8 cellular contexts compared by ENCODE assay signal in the genomic region with DNA sequence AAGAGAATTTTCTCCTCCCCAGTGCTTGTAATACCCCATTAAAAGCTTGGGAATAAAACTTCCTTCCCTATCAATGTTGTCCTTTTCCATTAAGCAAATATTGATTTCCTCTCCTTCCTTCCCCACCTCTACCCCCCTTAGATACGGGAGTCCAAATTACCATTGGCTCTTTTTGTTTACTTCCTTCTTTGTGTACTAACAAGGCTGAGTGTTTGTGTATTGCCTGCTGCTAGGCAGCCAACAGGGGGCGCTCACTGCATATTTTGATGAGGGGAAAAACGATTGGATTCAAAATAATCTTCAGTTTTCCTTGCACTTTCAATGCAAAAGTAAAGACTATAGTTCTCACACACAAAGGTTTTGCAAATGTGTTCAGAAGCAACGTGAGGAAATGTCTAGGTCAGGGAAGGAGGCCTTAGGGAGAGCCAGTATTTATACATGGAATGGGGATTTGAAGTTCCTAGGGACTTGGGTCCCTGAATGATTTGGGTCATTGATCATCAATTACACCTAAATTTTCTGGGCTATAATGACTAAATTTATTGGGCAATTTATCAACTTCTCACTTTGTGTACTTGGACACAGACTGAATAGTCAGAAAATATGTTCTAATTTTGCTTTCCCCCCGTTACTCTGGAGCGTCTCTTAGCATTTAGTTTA. TPM values are rescaled to one million over a fixed set of nuclear protein-coding genes. Genes with fewer than 3 reads are reported as not detected.
DNase-seq lines count a peak whose midpoint lies in the region; ATAC-seq and TF ChIP-seq lines count a peak whose summit lies in the region.

No MANE protein-coding gene starts in this region.

- 33% methylated on average over 6 of the region's 6 CpGs for WGBS in hepatocyte (ENCODE audit: low lambda C conversion rate, missing lambda C conversion rate)
- WGBS in smooth muscle cell (ENCODE audit: low lambda C conversion rate), result 31% methylated on average over 6 of the region's 6 CpGs

- H3K9ac ChIP-seq in Karpas-422 (ENCODE audit: low read length) (no peak overlapping the region), adipocyte (ENCODE audit: low read length) (no peak overlapping the region), smooth muscle cell (ENCODE audit: low read depth) (no peak overlapping the region)

- H3K79me2 ChIP-seq in Karpas-422 (ENCODE audit: low read length) (no peaks in the 10 kb centered on the region), hepatocyte (no peaks in the 10 kb centered on the region), smooth muscle cell (ENCODE audit: low read depth) (no peaks in the 10 kb centered on the region)

- no peaks in the 10 kb centered on the region for H3K36me3 ChIP-seq in Karpas-422 (ENCODE audit: insufficient read depth, low read length)
- no peaks in the 10 kb centered on the region for H3K36me3 ChIP-seq in adipocyte (ENCODE audit: control insufficient read depth, insufficient read depth, low read length, severe bottlenecking)
- H3K36me3 ChIP-seq in hepatocyte (replicated peaks; ENCODE audit: insufficient read depth, low read depth), result no peaks in the 10 kb centered on the region
- no peaks in the 10 kb centered on the region for H3K36me3 ChIP-seq in smooth muscle cell (ENCODE audit: low read depth)

- DNase-seq in DMS79 treated with DMSO at 0.1 percent for 48 hours (lab: John Stamatoyannopoulos, UW) (peak; percentile 70), Karpas-422 (peak; percentile 78), RPMI8226 (peak; percentile 71), adipocyte (ENCODE audit: low read depth) (peak; percentile 79), hepatocyte (ENCODE audit: low spot score) (peak; percentile 81), smooth muscle cell (lab: John Stamatoyannopoulos, UW; ENCODE audit: unreplicated experiment) (peak; percentile 21)

- no peaks in the 10 kb centered on the region for H3K9me2 ChIP-seq in Karpas-422 (replicated peaks; ENCODE audit: insufficient read depth, low read length)
- no peaks in the 10 kb centered on the region for H3K9me2 ChIP-seq in hepatocyte (replicated peaks; ENCODE audit: insufficient read depth)

- TF ChIP-seq CTCF in hepatocyte (IDR thresholded peaks at IDR 0.05; ENCODE audit: poor library complexity), result peak; percentile 93
- TF ChIP-seq CTCF in smooth muscle cell (IDR thresholded peaks at IDR 0.05; ENCODE audit: borderline replicate concordance, insufficient read depth, poor library complexity, severe bottlenecking), result peak; percentile 99

- H3K27ac ChIP-seq in Karpas-422 (ENCODE audit: low read length) (no peak overlapping the region), hepatocyte (no peak overlapping the region), smooth muscle cell (ENCODE audit: low read depth) (no peak overlapping the region)

- H3K4me2 ChIP-seq in Karpas-422 (ENCODE audit: low read depth, low read length, poor library complexity, severe bottlenecking) (no peak overlapping the region), hepatocyte (no peak overlapping the region), smooth muscle cell (peak overlapping the region; percentile 44)

- no peak overlapping the region for H2AFZ ChIP-seq in Karpas-422 (ENCODE audit: low read length)
- no peak overlapping the region for H2AFZ ChIP-seq in hepatocyte
- H2AFZ ChIP-seq in smooth muscle cell (ENCODE audit: low read depth), result peak overlapping the region; percentile 4

- no peak overlapping the region for H3K4me3 ChIP-seq in Karpas-422 (ENCODE audit: low read length)
- H3K4me3 ChIP-seq in adipocyte (ENCODE audit: low read length), result no peak overlapping the region
- no peak overlapping the region for H3K4me3 ChIP-seq in hepatocyte
- H3K4me3 ChIP-seq in smooth muscle cell, result no peak overlapping the region

- H3K4me1 ChIP-seq in Karpas-422 (ENCODE audit: low read length), result no peaks in the 10 kb centered on the region
- no peaks in the 10 kb centered on the region for H3K4me1 ChIP-seq in adipocyte (ENCODE audit: control insufficient read depth, insufficient read depth, low read length)
- H3K4me1 ChIP-seq in hepatocyte (ENCODE audit: insufficient read depth), result no peaks in the 10 kb centered on the region
- no peaks in the 10 kb centered on the region for H3K4me1 ChIP-seq in smooth muscle cell (ENCODE audit: low read depth)

- H4K20me1 ChIP-seq in Karpas-422 (ENCODE audit: insufficient read depth, low read depth, low read length), result no peaks in the 10 kb centered on the region
- H4K20me1 ChIP-seq in hepatocyte (ENCODE audit: insufficient read depth, poor library complexity, severe bottlenecking), result no peaks in the 10 kb centered on the region
- H4K20me1 ChIP-seq in smooth muscle cell (ENCODE audit: low read depth), result no peaks in the 10 kb centered on the region

- H3K9me3 ChIP-seq in Karpas-422 (ENCODE audit: low read length) (no peaks in the 10 kb centered on the region), adipocyte (ENCODE audit: control insufficient read depth, low read length) (no peaks in the 10 kb centered on the region), hepatocyte (ENCODE audit: low read depth) (no peaks in the 10 kb centered on the region), smooth muscle cell (replicated peaks; ENCODE audit: low read depth) (no peaks in the 10 kb centered on the region)

- no peaks in the 10 kb centered on the region for H3F3A ChIP-seq in smooth muscle cell (ENCODE audit: low read depth)

- H3K27me3 ChIP-seq in Karpas-422 (ENCODE audit: low read length), result no peaks in the 10 kb centered on the region
- H3K27me3 ChIP-seq in adipocyte (replicated peaks; ENCODE audit: control insufficient read depth, insufficient read depth, low read length), result no peaks in the 10 kb centered on the region
- H3K27me3 ChIP-seq in hepatocyte, result no peaks in the 10 kb centered on the region
- no peaks in the 10 kb centered on the region for H3K27me3 ChIP-seq in smooth muscle cell (ENCODE audit: low read depth)

- ATAC-seq in GM21526 (IDR thresholded peaks at IDR 0.05; ENCODE audit: low FRiP score, unreplicated experiment) (peak; percentile 93), HG03571 (IDR thresholded peaks at IDR 0.05; ENCODE audit: unreplicated experiment) (no peak)

RNA-seq across cellular contexts. Expression of a gene that starts 23.6 kb away (rescaled TPM):
- 71.6 and 98.1 TPM in 2 replicates for total RNA-seq in Karpas-422 (2014; rRNA removed; shearing (Covaris generic); ENCODE audit: low replicate concordance)
- total RNA-seq in hepatocyte, result 53.0 and 70.9 TPM in 2 replicates
- 40.1 and 43.6 TPM in 2 replicates for polyA plus RNA-seq in hepatocyte
- total RNA-seq in smooth muscle cell, result 39.7 and 51.0 TPM in 2 replicates
- 22.1 and 31.5 TPM in 2 replicates for polyA plus RNA-seq in smooth muscle cell

RNA-seq across cellular contexts. Expression of a gene that starts 45.1 kb away (rescaled TPM):
- not detected in 2 replicates for total RNA-seq in Karpas-422 (2014; rRNA removed; shearing (Covaris generic); ENCODE audit: low replicate concordance)
- 0.67 and 0.88 TPM in 2 replicates for total RNA-seq in hepatocyte
- 1.3 and 1.4 TPM in 2 replicates for polyA plus RNA-seq in hepatocyte
- 1.2 and 1.6 TPM in 2 replicates for total RNA-seq in smooth muscle cell
- 1.2 and 2.5 TPM in 2 replicates for polyA plus RNA-seq in smooth muscle cell

Comparison
In these comparisons a context has a peak if more than half of its experiments do, and no peak if none do; other contexts are left out.
1. DNase-seq: peak in every context shown above with its lines; median percentile 81 in hepatocyte; 79 in adipocyte; 78 in Karpas-422; 71 in RPMI8226; 70 in DMS79 treated with DMSO at 0.1 percent for 48 hours; 21 in smooth muscle cell.